6 cellular contexts compared by ENCODE assay signal in genomic region chr4:155984398-155984797, GRCh38.
"Had no signal": no experiment of that assay in that cellular context is flagged by ENCODE, and none has a peak within 500 bp of the region (broad histone marks: within the 10 kb centered on the region; RNA-seq: fewer than 3 reads in every experiment).

No MANE protein-coding gene starts in this region.

- DNase-seq: GM23248, GOT3, H7, HFFc6 had no signal

- H3K36me3 ChIP-seq: HAP-1 had no signal

- H3K9ac ChIP-seq: GM23248 had no signal

- H3K27ac ChIP-seq: GM23248, HL-60 had no signal

- H3K9me3 ChIP-seq: HAP-1 had no signal

- H3K4me3 ChIP-seq: GM23248, HAP-1 had no signal

- H2AFZ ChIP-seq: GM23248 had no signal
